In genomic region chr1:209700671-209701070, GRCh38 we compare ENCODE assay signal across 6 cellular contexts. TPM values are rescaled to one million over a fixed set of nuclear protein-coding genes. Genes with fewer than 3 reads are reported as not detected.
"Had no signal": no experiment of that assay in that cellular context is flagged by ENCODE, and none has a peak within 500 bp of the region (broad histone marks: within the 10 kb centered on the region; RNA-seq: fewer than 3 reads in every experiment).

No MANE protein-coding gene starts in this region.

RNA-seq across cellular contexts. Expression of gene HSD11B1, which starts 4.0 kb away (rescaled TPM):
- total RNA-seq: natural killer cell, occipital lobe, progenitor cell of endocrine pancreas, renal cortical epithelial cell, smooth muscle cell had no signal

RNA-seq across cellular contexts. Expression of gene TRAF3IP3, which starts 55.2 kb away (rescaled TPM):
- total RNA-seq: osteoblast, progenitor cell of endocrine pancreas, renal cortical epithelial cell had no signal
